Comparison of ENCODE assay signal across 1 cellular context in genomic region chr11:94129505-94130335, GRCh38.
TF ChIP-seq lines count a peak whose summit lies in the region.

No MANE protein-coding gene starts in this region.

TF ChIP-seq in GM12878, 131 proteins besides CTCF, POLR2A, EP300 and RAD21 (continued from another document):
- no peak for TF ChIP-seq IKZF1 (conservative IDR thresholded peaks at IDR 0.05)
- no peak for TF ChIP-seq STAT1 (conservative IDR thresholded peaks at IDR 0.05)
- TF ChIP-seq, protein P1, sequence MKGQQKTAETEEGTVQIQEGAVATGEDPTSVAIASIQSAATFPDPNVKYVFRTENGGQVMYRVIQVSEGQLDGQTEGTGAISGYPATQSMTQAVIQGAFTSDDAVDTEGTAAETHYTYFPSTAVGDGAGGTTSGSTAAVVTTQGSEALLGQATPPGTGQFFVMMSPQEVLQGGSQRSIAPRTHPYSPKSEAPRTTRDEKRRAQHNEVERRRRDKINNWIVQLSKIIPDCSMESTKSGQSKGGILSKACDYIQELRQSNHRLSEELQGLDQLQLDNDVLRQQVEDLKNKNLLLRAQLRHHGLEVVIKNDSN (IDR thresholded peaks at IDR 0.05; ENCODE audit: borderline replicate concordance, extremely low read length, insufficient read depth, low read depth, low read length), result peak; percentile 52
- 0 out of 2 replicates have a peak, but pooled peaks have one; percentile 5 for TF ChIP-seq CBFB (IDR thresholded peaks at IDR 0.05; ENCODE audit: low read depth)
- no peak for TF ChIP-seq EZH2 (IDR thresholded peaks at IDR 0.05; ENCODE audit: borderline replicate concordance, control insufficient read depth, low read depth, low read length)
- TF ChIP-seq ETV6 (conservative IDR thresholded peaks at IDR 0.05 in 1 of 2, IDR thresholded peaks at IDR 0.05 in 1 of 2; ENCODE audit: borderline replicate concordance in 1 of 2, low read depth in 1 of 2), result no peak
- no peak for TF ChIP-seq E2F8 (IDR thresholded peaks at IDR 0.05; ENCODE audit: low read depth, partially characterized antibody)
- TF ChIP-seq ZNF274 (IDR thresholded peaks at IDR 0.05; ENCODE audit: insufficient read depth, insufficient read length), result no peak
- TF ChIP-seq YBX1 (IDR thresholded peaks at IDR 0.05), result no peak
- no peak for TF ChIP-seq MTA2 (IDR thresholded peaks at IDR 0.05; ENCODE audit: low read depth)
- TF ChIP-seq ASH2L (IDR thresholded peaks at IDR 0.05; ENCODE audit: borderline replicate concordance, low read depth), result no peak
- TF ChIP-seq MEF2A (IDR thresholded peaks at IDR 0.05; ENCODE audit: insufficient read depth, low read depth, low read length), result no peak
- TF ChIP-seq RCOR1 (conservative IDR thresholded peaks at IDR 0.05; ENCODE audit: low read depth, low read length), result no peak
- TF ChIP-seq BACH1 (IDR thresholded peaks at IDR 0.05; ENCODE audit: borderline replicate concordance), result no peak
- TF ChIP-seq NBN (IDR thresholded peaks at IDR 0.05), result no peak
- no peak for TF ChIP-seq SRF (IDR thresholded peaks at IDR 0.05; ENCODE audit: low read depth in 2 of 2, low read length in 2 of 2)
- no peak for TF ChIP-seq ATF7 (IDR thresholded peaks at IDR 0.05; ENCODE audit: low read depth)
- TF ChIP-seq JUNB (IDR thresholded peaks at IDR 0.05), result no peak
- no peak for TF ChIP-seq CBX3 (IDR thresholded peaks at IDR 0.05; ENCODE audit: borderline replicate concordance, low read depth)
- TF ChIP-seq RAD51 (IDR thresholded peaks at IDR 0.05), result peak; percentile 71
- no peak for TF ChIP-seq TARDBP (IDR thresholded peaks at IDR 0.05; ENCODE audit: borderline replicate concordance)
TF ChIP-seq in GM12878: peak in this region for 5.
